ENCODE assay signal across 1 cellular context in genomic region chr12:119642986-119643385, GRCh38.
TF ChIP-seq lines count a peak whose summit lies in the region.

No MANE protein-coding gene starts in this region.

TF ChIP-seq in HepG2, 621 proteins besides CTCF, POLR2A, EP300 and RAD21 (continued from another document):
- no peak for TF ChIP-seq ZNF737 (CRISPR knock-in tag; IDR thresholded peaks at IDR 0.05; ENCODE audit: borderline replicate concordance)
- no peak for TF ChIP-seq AGO1 (IDR thresholded peaks at IDR 0.05; ENCODE audit: low read depth, low read length, poor library complexity, severe bottlenecking)
- no peak for TF ChIP-seq ZNF609 (CRISPR knock-in tag; IDR thresholded peaks at IDR 0.05; ENCODE audit: borderline replicate concordance)
- no peak for TF ChIP-seq TRIM22 (IDR thresholded peaks at IDR 0.05)
- TF ChIP-seq TARDBP (CRISPR knock-in tag; IDR thresholded peaks at IDR 0.05), result no peak
- TF ChIP-seq ZNF337 (CRISPR knock-in tag; IDR thresholded peaks at IDR 0.05; ENCODE audit: borderline replicate concordance, low read depth), result no peak
- TF ChIP-seq, protein P1, sequence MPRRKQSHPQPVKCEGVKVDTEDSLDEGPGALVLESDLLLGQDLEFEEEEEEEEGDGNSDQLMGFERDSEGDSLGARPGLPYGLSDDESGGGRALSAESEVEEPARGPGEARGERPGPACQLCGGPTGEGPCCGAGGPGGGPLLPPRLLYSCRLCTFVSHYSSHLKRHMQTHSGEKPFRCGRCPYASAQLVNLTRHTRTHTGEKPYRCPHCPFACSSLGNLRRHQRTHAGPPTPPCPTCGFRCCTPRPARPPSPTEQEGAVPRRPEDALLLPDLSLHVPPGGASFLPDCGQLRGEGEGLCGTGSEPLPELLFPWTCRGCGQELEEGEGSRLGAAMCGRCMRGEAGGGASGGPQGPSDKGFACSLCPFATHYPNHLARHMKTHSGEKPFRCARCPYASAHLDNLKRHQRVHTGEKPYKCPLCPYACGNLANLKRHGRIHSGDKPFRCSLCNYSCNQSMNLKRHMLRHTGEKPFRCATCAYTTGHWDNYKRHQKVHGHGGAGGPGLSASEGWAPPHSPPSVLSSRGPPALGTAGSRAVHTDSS (CRISPR knock-in tag; conservative IDR thresholded peaks at IDR 0.05), result no peak
- TF ChIP-seq, protein P2, sequence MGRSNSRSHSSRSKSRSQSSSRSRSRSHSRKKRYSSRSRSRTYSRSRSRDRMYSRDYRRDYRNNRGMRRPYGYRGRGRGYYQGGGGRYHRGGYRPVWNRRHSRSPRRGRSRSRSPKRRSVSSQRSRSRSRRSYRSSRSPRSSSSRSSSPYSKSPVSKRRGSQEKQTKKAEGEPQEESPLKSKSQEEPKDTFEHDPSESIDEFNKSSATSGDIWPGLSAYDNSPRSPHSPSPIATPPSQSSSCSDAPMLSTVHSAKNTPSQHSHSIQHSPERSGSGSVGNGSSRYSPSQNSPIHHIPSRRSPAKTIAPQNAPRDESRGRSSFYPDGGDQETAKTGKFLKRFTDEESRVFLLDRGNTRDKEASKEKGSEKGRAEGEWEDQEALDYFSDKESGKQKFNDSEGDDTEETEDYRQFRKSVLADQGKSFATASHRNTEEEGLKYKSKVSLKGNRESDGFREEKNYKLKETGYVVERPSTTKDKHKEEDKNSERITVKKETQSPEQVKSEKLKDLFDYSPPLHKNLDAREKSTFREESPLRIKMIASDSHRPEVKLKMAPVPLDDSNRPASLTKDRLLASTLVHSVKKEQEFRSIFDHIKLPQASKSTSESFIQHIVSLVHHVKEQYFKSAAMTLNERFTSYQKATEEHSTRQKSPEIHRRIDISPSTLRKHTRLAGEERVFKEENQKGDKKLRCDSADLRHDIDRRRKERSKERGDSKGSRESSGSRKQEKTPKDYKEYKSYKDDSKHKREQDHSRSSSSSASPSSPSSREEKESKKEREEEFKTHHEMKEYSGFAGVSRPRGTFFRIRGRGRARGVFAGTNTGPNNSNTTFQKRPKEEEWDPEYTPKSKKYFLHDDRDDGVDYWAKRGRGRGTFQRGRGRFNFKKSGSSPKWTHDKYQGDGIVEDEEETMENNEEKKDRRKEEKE (IDR thresholded peaks at IDR 0.05), result no peak
- TF ChIP-seq, protein P3, sequence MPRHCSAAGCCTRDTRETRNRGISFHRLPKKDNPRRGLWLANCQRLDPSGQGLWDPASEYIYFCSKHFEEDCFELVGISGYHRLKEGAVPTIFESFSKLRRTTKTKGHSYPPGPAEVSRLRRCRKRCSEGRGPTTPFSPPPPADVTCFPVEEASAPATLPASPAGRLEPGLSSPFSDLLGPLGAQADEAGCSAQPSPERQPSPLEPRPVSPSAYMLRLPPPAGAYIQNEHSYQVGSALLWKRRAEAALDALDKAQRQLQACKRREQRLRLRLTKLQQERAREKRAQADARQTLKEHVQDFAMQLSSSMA (CRISPR knock-in tag; IDR thresholded peaks at IDR 0.05), result no peak
- no peak for TF ChIP-seq MLLT10 (CRISPR knock-in tag; IDR thresholded peaks at IDR 0.05)
- no peak for TF ChIP-seq KDM5B (CRISPR knock-in tag; IDR thresholded peaks at IDR 0.05; ENCODE audit: borderline replicate concordance)
- TF ChIP-seq FIP1L1 (IDR thresholded peaks at IDR 0.05; ENCODE audit: borderline replicate concordance, insufficient read depth, low read depth, low read length), result no peak
TF ChIP-seq in HepG2: peak in this region for 0.
